34 cellular contexts compared by ENCODE assay signal in the genomic region with DNA sequence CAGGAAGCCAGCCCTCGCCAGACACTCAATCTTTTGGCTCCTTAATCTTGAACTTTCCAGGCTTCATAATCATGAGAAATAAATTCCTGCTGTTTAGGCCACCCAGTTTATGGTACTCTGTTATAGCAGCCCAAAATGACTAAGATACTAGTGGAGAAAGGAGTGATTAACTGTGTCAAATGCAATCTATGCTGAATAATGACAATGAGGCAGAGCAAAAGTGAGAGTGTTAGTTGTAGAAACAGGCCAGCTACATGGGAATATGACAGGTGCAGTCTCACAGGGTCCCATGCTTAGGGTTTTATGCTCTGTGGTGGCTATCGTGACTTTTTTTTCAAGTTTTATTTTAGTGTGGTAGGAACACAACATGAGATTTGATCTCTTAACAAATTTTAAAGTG.
"Had no signal": no experiment of that assay in that cellular context is flagged by ENCODE, and none has a peak within 500 bp of the region (broad histone marks: within the 10 kb centered on the region; RNA-seq: fewer than 3 reads in every experiment).

No MANE protein-coding gene starts in this region.

- H3K4me1 Mint-ChIP-seq: activated CD4-positive, alpha-beta T cell treated with anti-CD3 and anti-CD28 coated beads for 36 hours; activated naive CD8-positive, alpha-beta T cell treated with anti-CD3 and anti-CD28 coated beads for 36 hours had no signal

- H3K36me3 ChIP-seq: adrenal gland, brain microvascular endothelial cell, breast epithelium, WERI-Rb-1 had no signal

- H3K27me3 Mint-ChIP-seq: activated CD4-positive, alpha-beta memory T cell treated with anti-CD3 and anti-CD28 coated beads, Interleukin-2, amount 10 ng/mL, durations not matched to agents 7 days and 5 days; activated CD4-positive, alpha-beta T cell treated with anti-CD3 and anti-CD28 coated beads for 36 hours; activated CD4-positive, alpha-beta T cell treated with anti-CD3 and anti-CD28 coated beads, Interleukin-2, amount 10 ng/mL, durations not matched to agents 7 days and 5 days; activated CD8-positive, alpha-beta memory T cell treated with anti-CD3 and anti-CD28 coated beads, Interleukin-2, amount 10 ng/mL, durations not matched to agents 7 days and 5 days; activated naive CD8-positive, alpha-beta T cell treated with anti-CD3 and anti-CD28 coated beads for 36 hours had no signal

- H3K27ac Mint-ChIP-seq: activated CD4-positive, alpha-beta memory T cell treated with anti-CD3 and anti-CD28 coated beads, Interleukin-2, amount 10 ng/mL, durations not matched to agents 7 days and 5 days; activated CD4-positive, alpha-beta T cell treated with anti-CD3 and anti-CD28 coated beads for 36 hours; activated CD4-positive, alpha-beta T cell treated with anti-CD3 and anti-CD28 coated beads, Interleukin-2, amount 10 ng/mL, durations not matched to agents 7 days and 5 days; activated CD8-positive, alpha-beta memory T cell treated with anti-CD3 and anti-CD28 coated beads, Interleukin-2, amount 10 ng/mL, durations not matched to agents 7 days and 5 days; activated CD8-positive, alpha-beta T cell treated with anti-CD3 and anti-CD28 coated beads, Interleukin-2, amount 10 ng/mL, durations not matched to agents 7 days and 5 days; activated naive CD4-positive, alpha-beta T cell treated with anti-CD3 and anti-CD28 coated beads for 36 hours; activated naive CD4-positive, alpha-beta T cell treated with anti-CD3 and anti-CD28 coated beads, Interleukin-2, amount 50 U/mL, for 72 hours; activated naive CD8-positive, alpha-beta T cell treated with anti-CD3 and anti-CD28 coated beads for 36 hours; T-helper 1 cell treated with Interleukin-12 subunit alpha and Interleukin-12 subunit beta and Interleukin-4 antibody, amounts not matched to agents 30 μg/mL and 1 μg/mL, for 36 hours; T-helper 2 cell treated with Interferon-gamma antibody and Interleukin-4, amounts not matched to agents 5 μg/mL and 100 μg/mL, for 36 hours had no signal

- H3K4me1 ChIP-seq: adrenal gland, body of pancreas, breast epithelium had no signal

- H3K27me3 ChIP-seq: adrenal gland, body of pancreas, brain microvascular endothelial cell, breast epithelium had no signal

- ATAC-seq: activated CD4-positive, alpha-beta T cell treated with anti-CD3 and anti-CD28 coated beads for 36 hours; activated CD4-positive, CD25-positive, alpha-beta regulatory T cell treated with anti-CD3 and anti-CD28 coated beads, Interleukin-2, amount 50 U/mL, for 24 hours; activated CD8-positive, alpha-beta memory T cell treated with anti-CD3 and anti-CD28 coated beads, Interleukin-2, amount 10 ng/mL, durations not matched to agents 7 days and 5 days; activated CD8-positive, alpha-beta T cell treated with anti-CD3 and anti-CD28 coated beads, Interleukin-2, amount 10 ng/mL, durations not matched to agents 7 days and 5 days; activated T-cell treated with anti-CD3 and anti-CD28 coated beads, Interleukin-2, amount 50 U/mL, for 4 hours; body of pancreas had no signal

- H3K36me3 Mint-ChIP-seq: activated naive CD4-positive, alpha-beta T cell treated with anti-CD3 and anti-CD28 coated beads, Interleukin-2, amount 50 U/mL, for 72 hours; activated naive CD8-positive, alpha-beta T cell treated with anti-CD3 and anti-CD28 coated beads for 36 hours; WTC11 had no signal

- DNase-seq: activated CD4-positive, alpha-beta memory T cell treated with anti-CD3 and anti-CD28 coated beads, Interleukin-2, amount 10 ng/mL, durations not matched to agents 7 days and 5 days; activated CD4-positive, alpha-beta T cell treated with anti-CD3 and anti-CD28 coated beads for 1 hour; activated CD4-positive, alpha-beta T cell treated with anti-CD3 and anti-CD28 coated beads for 36 hours; activated CD4-positive, alpha-beta T cell treated with anti-CD3 and anti-CD28 coated beads for 48 hours; activated CD4-positive, alpha-beta T cell treated with anti-CD3 and anti-CD28 coated beads, Interleukin-2, amount 10 ng/mL, durations not matched to agents 7 days and 5 days; activated CD4-positive, alpha-beta T cell treated with anti-CD3 and anti-CD28 coated beads, Interleukin-2, amount 50 U/mL, for 48 hours; activated CD4-positive, CD25-positive, alpha-beta regulatory T cell; activated CD8-positive, alpha-beta memory T cell treated with anti-CD3 and anti-CD28 coated beads for 24 hours; activated CD8-positive, alpha-beta memory T cell treated with anti-CD3 and anti-CD28 coated beads, Interleukin-2, amount 10 ng/mL, durations not matched to agents 7 days and 5 days; activated CD8-positive, alpha-beta memory T cell treated with anti-CD3 and anti-CD28 coated beads, Interleukin-2, amount 50 U/mL, for 48 hours; activated CD8-positive, alpha-beta T cell treated with anti-CD3 and anti-CD28 coated beads, Interleukin-2, amount 10 ng/mL, durations not matched to agents 7 days and 5 days; activated effector memory CD4-positive, alpha-beta T cell treated with anti-CD3 and anti-CD28 coated beads, Interleukin-2, amount 50 U/mL, for 16 hours; activated gamma-delta T cell treated with Interleukin-2 at 50 U/mL for 16 hours; activated naive CD4-positive, alpha-beta T cell; activated naive CD4-positive, alpha-beta T cell treated with anti-CD3 and anti-CD28 coated beads for 36 hours; activated naive CD4-positive, alpha-beta T cell treated with anti-CD3 and anti-CD28 coated beads, Interleukin-2, amount 50 U/mL, for 16 hours; activated naive CD8-positive, alpha-beta T cell treated with anti-CD3 and anti-CD28 coated beads for 36 hours; activated T-cell treated with anti-CD3 and anti-CD28 coated beads, Interleukin-2, amount 50 U/mL, for 4 hours; adrenal gland; amniotic stem cell; aorta; brain microvascular endothelial cell; central memory CD4-positive, alpha-beta T cell; SW 1271; T-helper 1 cell; T-helper 9 cell; WERI-Rb-1 had no signal

- H3K9me3 ChIP-seq: adrenal gland, body of pancreas, breast epithelium had no signal

- H3K4me3 Mint-ChIP-seq: activated CD4-positive, alpha-beta memory T cell treated with anti-CD3 and anti-CD28 coated beads, Interleukin-2, amount 10 ng/mL, durations not matched to agents 7 days and 5 days; activated CD4-positive, alpha-beta T cell treated with anti-CD3 and anti-CD28 coated beads for 36 hours; activated CD4-positive, alpha-beta T cell treated with anti-CD3 and anti-CD28 coated beads, Interleukin-2, amount 10 ng/mL, durations not matched to agents 7 days and 5 days; activated CD8-positive, alpha-beta memory T cell treated with anti-CD3 and anti-CD28 coated beads, Interleukin-2, amount 10 ng/mL, durations not matched to agents 7 days and 5 days; activated CD8-positive, alpha-beta T cell treated with anti-CD3 and anti-CD28 coated beads, Interleukin-2, amount 10 ng/mL, durations not matched to agents 7 days and 5 days; activated naive CD4-positive, alpha-beta T cell treated with anti-CD3 and anti-CD28 coated beads for 36 hours; activated naive CD8-positive, alpha-beta T cell treated with anti-CD3 and anti-CD28 coated beads for 36 hours; activated T-cell treated with anti-CD3 and anti-CD28 coated beads, Interleukin-2, amount 50 U/mL, for 4 hours; T-helper 1 cell treated with Interleukin-12 subunit alpha and Interleukin-12 subunit beta and Interleukin-4 antibody, amounts not matched to agents 30 μg/mL and 1 μg/mL, for 36 hours; T-helper 2 cell treated with Interferon-gamma antibody and Interleukin-4, amounts not matched to agents 5 μg/mL and 100 μg/mL, for 36 hours; WTC11 had no signal

- H3K4me3 ChIP-seq: adrenal gland, body of pancreas, breast epithelium had no signal

- H3K9me3 Mint-ChIP-seq: activated CD4-positive, alpha-beta memory T cell treated with anti-CD3 and anti-CD28 coated beads, Interleukin-2, amount 10 ng/mL, durations not matched to agents 7 days and 5 days; activated CD4-positive, alpha-beta T cell treated with anti-CD3 and anti-CD28 coated beads, Interleukin-2, amount 10 ng/mL, durations not matched to agents 7 days and 5 days; activated naive CD4-positive, alpha-beta T cell treated with anti-CD3 and anti-CD28 coated beads for 36 hours; activated naive CD8-positive, alpha-beta T cell treated with anti-CD3 and anti-CD28 coated beads for 36 hours; activated T-cell treated with anti-CD3 and anti-CD28 coated beads, Interleukin-2, amount 50 U/mL, for 4 hours; T-helper 1 cell treated with Interleukin-12 subunit alpha and Interleukin-12 subunit beta and Interleukin-4 antibody, amounts not matched to agents 30 μg/mL and 1 μg/mL, for 36 hours; T-helper 2 cell treated with Interferon-gamma antibody and Interleukin-4, amounts not matched to agents 5 μg/mL and 100 μg/mL, for 36 hours; WTC11 had no signal

- H3K27ac ChIP-seq: adrenal gland, body of pancreas, brain microvascular endothelial cell, breast epithelium, WERI-Rb-1 had no signal
